In genomic region chr10:62043493-62043938, GRCh38 we compare ENCODE assay signal across 9 cellular contexts.
DNase-seq lines count a peak whose midpoint lies in the region; FAIRE-seq and TF ChIP-seq lines count a peak whose summit lies in the region.
"Had no signal": no experiment of that assay in that cellular context is flagged by ENCODE, and none has a peak within 500 bp of the region (broad histone marks: within the 10 kb centered on the region; RNA-seq: fewer than 3 reads in every experiment).

No MANE protein-coding gene starts in this region.

- no peak for FAIRE-seq in H54 (lab: Jason Lieb, UNC)

- CTCF ChIA-PET in Caco-2 (lab: Charles Lee), result no interaction called here
- CTCF ChIA-PET in OCI-LY7 (lab: Charles Lee; ENCODE audit: unreplicated experiment), result no interaction called here

- peaks cover 92% of the 10 kb centered on the region for H3K4me1 Mint-ChIP-seq in Caco-2 (ENCODE audit: low read depth, unreplicated experiment)
- peaks cover 91% of the 10 kb centered on the region for H3K4me1 Mint-ChIP-seq in dendritic cell treated with granulocyte-macrophage colony-stimulating factor and Interleukin-4, amounts not matched to agents 40 ng/mL and 50 ng/mL, for 4 days (ENCODE audit: low read depth)

- H3K4me1 ChIP-seq in Caco-2 (peaks cover 99% of the 10 kb centered on the region), OCI-LY7 (ENCODE audit: insufficient read depth, low read length, poor library complexity, severe bottlenecking) (peaks cover 90% of the 10 kb centered on the region), osteoblast (ENCODE audit: insufficient read depth, low read length) (peaks cover 65% of the 10 kb centered on the region)

- WGBS in lower leg skin, 2 donors, result 25 to 27% methylated on average over 2 of the region's 2 CpGs

- intact Hi-C loops in Caco-2 (cut with micrococcal nuclease; ENCODE audit: unreplicated experiment), result loop anchor here (10.0 kb wide), 1 partner anchor 771 kb away; the partner anchor contains the start of gene EGR2
- intact Hi-C loops in OCI-LY7 (cut with micrococcal nuclease; ENCODE audit: unreplicated experiment), result loop anchor here (10.0 kb wide), 1 partner anchor 411 kb away; no protein-coding TSS in a partner anchor
- intact Hi-C loops in dendritic cell treated with granulocyte-macrophage colony-stimulating factor and Interleukin-4, amounts not matched to agents 40 ng/mL and 50 ng/mL, for 4 days (cut with micrococcal nuclease), result no loop called here
- intact Hi-C loops in lower leg skin (cut with DNase I; ENCODE audit: low total_unique reads), result no loop called here

- H3K9me3 Mint-ChIP-seq in Caco-2 (ENCODE audit: unreplicated experiment), result no peaks in the 10 kb centered on the region
- no peaks in the 10 kb centered on the region for H3K9me3 Mint-ChIP-seq in dendritic cell treated with granulocyte-macrophage colony-stimulating factor and Interleukin-4, amounts not matched to agents 40 ng/mL and 50 ng/mL, for 4 days

- H4K20me1 ChIP-seq in OCI-LY7 (ENCODE audit: insufficient read depth, low read length) (no peaks in the 10 kb centered on the region), osteoblast (ENCODE audit: insufficient read depth, low read length) (no peaks in the 10 kb centered on the region)

- POLR2A ChIA-PET in Caco-2 (lab: Charles Lee) (interaction anchor here (0.7 kb wide), 1 partner anchor 28 kb away, joined by 6 read pairs; no protein-coding TSS in a partner anchor), OCI-LY7 (lab: Charles Lee) (interaction anchor here (0.6 to 15.5 kb wide), 20 partner anchors 9 to 607 kb away, joined by 3 to 277 read pairs (median 4); partner anchors contain the start of gene ARID5B)

- H3K9me3 ChIP-seq in Caco-2, result no peaks in the 10 kb centered on the region
- no peaks in the 10 kb centered on the region for H3K9me3 ChIP-seq in OCI-LY7 (ENCODE audit: low read length)
- H3K9me3 ChIP-seq in osteoblast (ENCODE audit: low read depth, low read length), result no peaks in the 10 kb centered on the region

- peak overlapping the region; percentile 20 for H3K4me2 ChIP-seq in OCI-LY7 (ENCODE audit: low read length)
- no peak overlapping the region for H3K4me2 ChIP-seq in osteoblast (ENCODE audit: insufficient read depth, low read length)

- H3K27ac ChIP-seq in OCI-LY7 (ENCODE audit: low read depth, low read length, poor library complexity, severe bottlenecking) (peak overlapping the region; percentile 76), osteoblast (ENCODE audit: low read depth, low read length) (peak overlapping the region; percentile 35)

- TF ChIP-seq CTCF in Caco-2 (IDR thresholded peaks at IDR 0.05; ENCODE audit: insufficient read depth in 1 of 2, low read depth in 1 of 2, low read length in 1 of 2, severe bottlenecking in 1 of 2, unreplicated experiment in 1 of 2), result no peak
- no peak for TF ChIP-seq CTCF in OCI-LY7 (conservative IDR thresholded peaks at IDR 0.05; ENCODE audit: low read length)
- TF ChIP-seq CTCF in osteoblast (IDR thresholded peaks at IDR 0.05; ENCODE audit: extremely low read depth, low read depth, low read length), result no peak
- no peak for TF ChIP-seq CTCF in lower leg skin (IDR thresholded peaks at IDR 0.05)

- peaks cover 91% of the 10 kb centered on the region for H3K36me3 Mint-ChIP-seq in Caco-2 (ENCODE audit: insufficient read depth, unreplicated experiment)
- H3K36me3 Mint-ChIP-seq in dendritic cell treated with granulocyte-macrophage colony-stimulating factor and Interleukin-4, amounts not matched to agents 40 ng/mL and 50 ng/mL, for 4 days (ENCODE audit: low read depth), result peaks cover 13% of the 10 kb centered on the region

- peaks cover 57% of the 10 kb centered on the region for H3K79me2 ChIP-seq in OCI-LY7 (ENCODE audit: insufficient read depth, low read depth, low read length)
- peaks cover 45% of the 10 kb centered on the region for H3K79me2 ChIP-seq in osteoblast (ENCODE audit: insufficient read depth, low read length)

- H3K27me3 Mint-ChIP-seq in Caco-2 (ENCODE audit: insufficient read depth, unreplicated experiment), result no peaks in the 10 kb centered on the region
- no peaks in the 10 kb centered on the region for H3K27me3 Mint-ChIP-seq in dendritic cell treated with granulocyte-macrophage colony-stimulating factor and Interleukin-4, amounts not matched to agents 40 ng/mL and 50 ng/mL, for 4 days

- H3K36me3 ChIP-seq in Caco-2 (ENCODE audit: control insufficient read depth, insufficient read depth, low read length), result peaks cover 4% of the 10 kb centered on the region; the same call in 1 of the 2 replicates
- 0 out of 2 replicates have a peak, but pooled peaks cover 5% of the 10 kb centered on the region for H3K36me3 ChIP-seq in OCI-LY7 (ENCODE audit: insufficient read depth, low read length)
- no peaks in the 10 kb centered on the region for H3K36me3 ChIP-seq in osteoblast (ENCODE audit: insufficient read depth, low read length)

- H2AFZ ChIP-seq in OCI-LY7 (ENCODE audit: low read length) (no peak overlapping the region), osteoblast (ENCODE audit: low read length) (no peak overlapping the region)

- peak overlapping the region; percentile 10 for H3K4me3 Mint-ChIP-seq in Caco-2 (ENCODE audit: unreplicated experiment)
- no peak overlapping the region for H3K4me3 Mint-ChIP-seq in dendritic cell treated with granulocyte-macrophage colony-stimulating factor and Interleukin-4, amounts not matched to agents 40 ng/mL and 50 ng/mL, for 4 days

- no peak for TF ChIP-seq POLR2A in H54 (IDR thresholded peaks at IDR 0.05; ENCODE audit: low read depth, low read length)
- TF ChIP-seq POLR2A in lower leg skin (IDR thresholded peaks at IDR 0.05), result no peak

- BruUV-seq in Caco-2 (replicated peaks; lab: Mats Ljungman, UMichigan) (no TSS peak), OCI-LY7 (replicated peaks; lab: Mats Ljungman, UMichigan) (no TSS peak)

- no peaks in the 10 kb centered on the region for H3K27me3 ChIP-seq in Caco-2 (replicated peaks; ENCODE audit: control insufficient read depth, insufficient read depth, low read length)
- H3K27me3 ChIP-seq in osteoblast (ENCODE audit: insufficient read depth, low read length), result no peaks in the 10 kb centered on the region

- DNase-seq in Caco-2 (no peak), OCI-LY7 (ENCODE audit: low spot score) (peak; percentile 31), osteoblast (ENCODE audit: insufficient read length, low spot score, missing footprints) (peak; percentile 18), H54 (ENCODE audit: insufficient read length, low spot score) (no peak), NCI-H1092 (lab: John Stamatoyannopoulos, UW) (no peak), hypothalamus (lab: John Stamatoyannopoulos, UW) (no peak), lower leg skin (ENCODE audit: low spot score in 2 of 2) (no peak)
- DNase-seq: stimulated activated CD4-positive, alpha-beta T cell treated with anti-CD3 and anti-CD28 coated beads, Interleukin-4, amount 100 ng/mL, for 4 hours had no signal

- H3K27ac Mint-ChIP-seq in Caco-2 (ENCODE audit: unreplicated experiment), result peak overlapping the region; percentile 65
- peak overlapping the region; percentile 91 for H3K27ac Mint-ChIP-seq in dendritic cell treated with granulocyte-macrophage colony-stimulating factor and Interleukin-4, amounts not matched to agents 40 ng/mL and 50 ng/mL, for 4 days

- H3K9me2 ChIP-seq in OCI-LY7 (ENCODE audit: insufficient read depth, low read length), result no peaks in the 10 kb centered on the region

- H3K4me3 ChIP-seq in Caco-2 (ENCODE audit: low read depth, low read length) (no peak overlapping the region), OCI-LY7 (ENCODE audit: low read depth, low read length, poor library complexity, severe bottlenecking) (no peak overlapping the region), osteoblast (ENCODE audit: insufficient read depth, low read length) (no peak overlapping the region), lower leg skin (ENCODE audit: low read depth, poor library complexity, severe bottlenecking) (no peak overlapping the region)

Comparison
In these comparisons a context has a peak if more than half of its experiments do, and no peak if none do; other contexts are left out.
1. DNase-seq: peak in OCI-LY7 (single experiment) and osteoblast (single experiment); none in Caco-2 (0 of 2), H54 (single experiment), NCI-H1092 (single experiment), hypothalamus (0 of 51) and lower leg skin (0 of 2).
2. intact Hi-C loops: an anchor here in Caco-2 (10.0 kb wide) and OCI-LY7 (10.0 kb wide); none called in dendritic cell treated with granulocyte-macrophage colony-stimulating factor and Interleukin-4, amounts not matched to agents 40 ng/mL and 50 ng/mL, for 4 days and lower leg skin.